Comparison of ENCODE assay signal across 25 cellular contexts in the genomic region with DNA sequence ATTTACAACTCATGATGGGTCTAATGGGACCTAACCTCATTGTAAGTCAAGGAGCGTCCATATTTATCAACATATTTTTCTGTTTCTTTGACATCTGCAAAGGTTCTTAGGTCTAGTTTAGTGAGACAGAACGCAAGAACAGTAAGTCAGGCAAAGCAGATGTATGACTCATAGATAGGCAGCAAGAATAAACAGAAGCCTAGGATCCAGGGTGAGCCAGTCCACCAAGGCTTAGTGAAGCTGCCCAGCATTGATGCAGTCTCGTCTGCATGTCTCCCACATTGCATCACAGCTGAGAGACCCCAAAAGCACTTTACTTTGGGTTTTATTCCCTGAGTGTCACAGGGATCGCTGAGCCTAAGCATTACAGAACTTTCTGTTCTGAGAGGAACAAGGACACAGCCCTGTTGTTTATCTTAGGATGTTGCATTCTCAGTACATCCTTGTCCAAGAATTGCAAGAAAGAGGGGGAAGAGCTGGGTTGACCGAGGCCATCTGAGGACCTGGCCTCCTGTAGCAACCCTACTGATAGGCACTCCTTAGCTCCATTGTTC. TPM values are rescaled to one million over a fixed set of nuclear protein-coding genes. Genes with fewer than 3 reads are reported as not detected.
DNase-seq lines count a peak whose midpoint lies in the region; FAIRE-seq and TF ChIP-seq lines count a peak whose summit lies in the region.
"Had no signal": no experiment of that assay in that cellular context is flagged by ENCODE, and none has a peak within 500 bp of the region (broad histone marks: within the 10 kb centered on the region; RNA-seq: fewer than 3 reads in every experiment).

No MANE protein-coding gene starts in this region.

- H3K4me1 ChIP-seq in keratinocyte (ENCODE audit: control insufficient read depth, extremely low read depth, insufficient read depth, low read length) = peaks cover 11% of the 10 kb centered on the region
- H3K4me1 ChIP-seq: sigmoid colon had no signal

- dilution Hi-C loops in keratinocyte (cut with MboI; ENCODE audit: extremely low pct_ligation_motif_present, low sequenced_read_pairs) = no loop called here

- H3K4me2 ChIP-seq in keratinocyte (ENCODE audit: control insufficient read depth, extremely low read depth, insufficient read depth, low read depth, low read length) = no peak overlapping the region
- H3K4me2 ChIP-seq: GM23338 had no signal

- H3K79me2 ChIP-seq in keratinocyte (ENCODE audit: control insufficient read depth, insufficient read depth, low read length) = no peaks in the 10 kb centered on the region

- H3K27me3 ChIP-seq in MG63 = peaks cover 4% of the 10 kb centered on the region; the same call in 1 of the 2 replicates
- H3K27me3 ChIP-seq in keratinocyte (ENCODE audit: control insufficient read depth, extremely low read depth, insufficient read depth, low read length) = no peaks in the 10 kb centered on the region
- H3K27me3 ChIP-seq: cardiac muscle cell, dorsolateral prefrontal cortex, heart left ventricle, ovary, sigmoid colon had no signal

- peak; percentile 24 for DNase-seq in EL
- DNase-seq in MG63 = peak; percentile 16
- DNase-seq in cardiac fibroblast (ENCODE audit: low read depth in 2 of 2) = peak; percentile 29 to 76
- DNase-seq in keratinocyte (ENCODE audit: low read depth, low spot score) = no peak
- DNase-seq in NCI-H446 treated with DMSO at 0.1 percent for 48 hours (lab: John Stamatoyannopoulos, UW) = no peak
- no peak for DNase-seq in GM19239 (ENCODE audit: insufficient read length, low spot score)
- no peak for DNase-seq in occipital lobe (lab: John Stamatoyannopoulos, UW)
- DNase-seq in GM13977 (ENCODE audit: low spot score) = no peak
- DNase-seq: activated CD4-positive, alpha-beta T cell treated with anti-CD3 and anti-CD28 coated beads for 1 hour; activated CD8-positive, alpha-beta memory T cell treated with anti-CD3 and anti-CD28 coated beads, Interleukin-2, amount 10 ng/mL, durations not matched to agents 7 days and 5 days; activated naive CD8-positive, alpha-beta T cell treated with anti-CD3 and anti-CD28 coated beads, Interleukin-2, amount 10 ng/mL, durations not matched to agents 7 days and 5 days; CD8-positive, alpha-beta T cell; DMS79; dorsolateral prefrontal cortex; erythroblast; heart left ventricle; NCI-H1694; NCI-H345; ovary; sigmoid colon; T1000 had no signal

- in situ Hi-C loops in GM13977 (cut with MboI; ENCODE audit: low pct_unique_long_range_greater_than_20kb, low sequenced_read_pairs, unreplicated experiment) = no loop called here

- H3K9me1 ChIP-seq in keratinocyte (ENCODE audit: control insufficient read depth, extremely low read depth, insufficient read depth, low read length) = no peaks in the 10 kb centered on the region

- no peak overlapping the region for H3K4me3 ChIP-seq in MG63
- no peak overlapping the region for H3K4me3 ChIP-seq in cardiac fibroblast (replicated peaks in 1 of 2; ENCODE audit: low read depth in 2 of 2, low read length in 2 of 2)
- H3K4me3 ChIP-seq in keratinocyte (ENCODE audit: control insufficient read depth in 2 of 3, extremely low read depth in 1 of 3, insufficient read depth in 2 of 3, low read depth in 1 of 3, low read length in 3 of 3) = no peak overlapping the region
- H3K4me3 ChIP-seq: cardiac muscle cell, dorsolateral prefrontal cortex, GM23338, heart left ventricle, lung, ovary, sigmoid colon had no signal

- H3K9me3 ChIP-seq in MG63 = no peaks in the 10 kb centered on the region; the same call in 1 of the 2 replicates
- no peaks in the 10 kb centered on the region for H3K9me3 ChIP-seq in keratinocyte (ENCODE audit: control insufficient read depth, low read depth, low read length)

- TF ChIP-seq CTCF in cardiac fibroblast (IDR thresholded peaks at IDR 0.05; ENCODE audit: low read depth, low read length) = no peak
- no peak for TF ChIP-seq CTCF in keratinocyte (optimal IDR thresholded peaks at IDR 0.05 in 1 of 3, IDR thresholded peaks at IDR 0.05 in 1 of 3, conservative IDR thresholded peaks at IDR 0.05 in 1 of 3; ENCODE audit: extremely low read depth in 1 of 3, insufficient read depth in 2 of 3, low read length in 3 of 3)
- TF ChIP-seq CTCF in GM13977 (IDR thresholded peaks at IDR 0.05; ENCODE audit: extremely low read depth, insufficient read depth, missing control alignments) = no peak

- FAIRE-seq in keratinocyte (lab: Jason Lieb, UNC) = peak; percentile 56
- no peak for FAIRE-seq in GM19239 (lab: Jason Lieb, UNC)
- FAIRE-seq: islet of Langerhans had no signal

- H3K9ac ChIP-seq in keratinocyte (ENCODE audit: control insufficient read depth, extremely low read depth, insufficient read depth, low read length) = no peak overlapping the region

- H3K27ac ChIP-seq in keratinocyte (ENCODE audit: control insufficient read depth, insufficient read depth, low read length) = no peak overlapping the region
- H3K27ac ChIP-seq: cardiac muscle cell, dorsolateral prefrontal cortex, heart left ventricle, ovary, sigmoid colon had no signal

- H3K36me3 ChIP-seq in MG63 (no peaks in the 10 kb centered on the region), keratinocyte (ENCODE audit: control insufficient read depth in 2 of 2, extremely low read depth in 1 of 2, insufficient read depth in 2 of 2, low read length in 2 of 2) (no peaks in the 10 kb centered on the region)
- H3K36me3 ChIP-seq: cardiac muscle cell, heart left ventricle, ovary, sigmoid colon had no signal

- no peaks in the 10 kb centered on the region for H4K20me1 ChIP-seq in keratinocyte (ENCODE audit: control insufficient read depth, extremely low read depth, insufficient read depth, low read length)

- H2AFZ ChIP-seq in keratinocyte (ENCODE audit: control insufficient read depth, low read length) = no peak overlapping the region

RNA-seq across cellular contexts. Expression of gene TMEM177, which starts 29.6 kb away (rescaled TPM):
- 15.5 and 27.9 TPM in 2 replicates for total RNA-seq in MG63 (2014; rRNA removed; shearing (Covaris generic); ENCODE audit: low replicate concordance)
- 12.4 to 16.3 TPM (median 14.4 TPM) in 3 replicates for polyA plus RNA-seq in keratinocyte
- polyA plus RNA-seq in keratinocyte (2011; ENCODE audit: low read depth) = 1.5 TPM
- 9.3 and 11.4 TPM in 2 replicates for polyA plus RNA-seq in keratinocyte (2011; cell fraction: cytosol; rRNA removed)
- 12.7 and 14.5 TPM in 2 replicates for polyA plus RNA-seq in keratinocyte (2011; cell fraction: nucleus; rRNA removed)
- polyA plus RNA-seq in keratinocyte (2012; ENCODE audit: low replicate concordance) = 6.9 and 16.0 TPM in 2 replicates
- 8.2 to 18.4 TPM (median 12.3 TPM) in 3 replicates for polyA minus RNA-seq in keratinocyte
- 8.1 TPM for polyA minus RNA-seq in keratinocyte (2011; cell fraction: cytosol; rRNA and poly(A)+ RNA removed)
- polyA minus RNA-seq in keratinocyte (2011; cell fraction: nucleus; rRNA and poly(A)+ RNA removed) = 5.5 and 6.4 TPM in 2 replicates
- 15.9 TPM for total RNA-seq in occipital lobe

Comparison
In these comparisons a context has a peak if more than half of its experiments do, and no peak if none do; other contexts are left out.
1. DNase-seq: peak in EL (single experiment), MG63 (single experiment) and cardiac fibroblast (2 of 2); none in keratinocyte (single experiment), NCI-H446 treated with DMSO at 0.1 percent for 48 hours (single experiment), GM19239 (single experiment), occipital lobe (single experiment) and GM13977 (single experiment).